In genomic region chr3:165642761-165643432, GRCh38 we compare ENCODE assay signal across 9 cellular contexts.
DNase-seq lines count a peak whose midpoint lies in the region; ATAC-seq and TF ChIP-seq lines count a peak whose summit lies in the region.
"Had no signal": no experiment of that assay in that cellular context is flagged by ENCODE, and none has a peak within 500 bp of the region (broad histone marks: within the 10 kb centered on the region; RNA-seq: fewer than 3 reads in every experiment).

No MANE protein-coding gene starts in this region.

- H3K4me3 ChIP-seq in GM23338 (no peak overlapping the region), PC-3 (ENCODE audit: low read length) (no peak overlapping the region), esophagus squamous epithelium (peak overlapping the region in 1 of 4 donors; percentile 33)
- H3K4me3 ChIP-seq: skin epidermis had no signal

- no peaks in the 10 kb centered on the region for H3K9me2 ChIP-seq in GM23338 (ENCODE audit: insufficient read depth)
- H3K9me2 ChIP-seq in PC-3 (replicated peaks; ENCODE audit: low read length), result no peaks in the 10 kb centered on the region

- H3K9me3 ChIP-seq in PC-3 (ENCODE audit: low read length) (no peaks in the 10 kb centered on the region), esophagus squamous epithelium (peaks cover 0 to 3% (median 0%) of the 10 kb centered on the region in 3 donors)

- ATAC-seq in GM23338 (no peak), PC-3 (peak; percentile 94), GM19395 (IDR thresholded peaks at IDR 0.05; ENCODE audit: unreplicated experiment) (no peak), HG03432 (IDR thresholded peaks at IDR 0.05; ENCODE audit: unreplicated experiment) (no peak), HG03342 (IDR thresholded peaks at IDR 0.05; ENCODE audit: unreplicated experiment) (no peak)

- no peak for TF ChIP-seq CTCF in GM23338 (conservative IDR thresholded peaks at IDR 0.05; ENCODE audit: low read depth in 2 of 2)
- TF ChIP-seq CTCF in PC-3 (conservative IDR thresholded peaks at IDR 0.05; ENCODE audit: low read depth, low read length), result no peak
- TF ChIP-seq CTCF in esophagus squamous epithelium (IDR thresholded peaks at IDR 0.05), result no peak

- H3K9me3 Mint-ChIP-seq in GM23338, result peaks cover 5% of the 10 kb centered on the region; the same call in 2 of the 3 replicates

- H4K20me1 ChIP-seq in GM23338 (replicated peaks; ENCODE audit: insufficient read depth) (no peaks in the 10 kb centered on the region), PC-3 (ENCODE audit: low read length) (no peaks in the 10 kb centered on the region)

- H3F3A ChIP-seq in GM23338 (replicated peaks; ENCODE audit: low read depth), result no peaks in the 10 kb centered on the region
- no peaks in the 10 kb centered on the region for H3F3A ChIP-seq in PC-3 (ENCODE audit: low read length, unreplicated experiment)

- no peaks in the 10 kb centered on the region for H3K4me1 Mint-ChIP-seq in GM23338

- H3K27ac ChIP-seq in GM23338 (ENCODE audit: low read depth) (no peak overlapping the region), PC-3 (ENCODE audit: low read length) (peak overlapping the region; percentile 78), esophagus squamous epithelium (peak overlapping the region in 3 of 4 donors; percentile 42 to 73 (median 65))
- H3K27ac ChIP-seq: skin epidermis had no signal

- H3K36me3 Mint-ChIP-seq in GM23338 (ENCODE audit: low read depth), result no peaks in the 10 kb centered on the region; the same call in 2 of the 3 replicates

- H3K27me3 ChIP-seq in GM23338 (ENCODE audit: insufficient read depth) (no peaks in the 10 kb centered on the region), PC-3 (ENCODE audit: low read length) (no peaks in the 10 kb centered on the region), esophagus squamous epithelium (no peaks in the 10 kb centered on the region)

- no peak for DNase-seq in GM23338 (ENCODE audit: low spot score)
- DNase-seq in PC-3, result peak; percentile 98
- DNase-seq in esophagus squamous epithelium (lab: John Stamatoyannopoulos, UW), result no peak
- DNase-seq in pulmonary artery endothelial cell (ENCODE audit: low read depth, low spot score), result peak; percentile 76
- no peak for DNase-seq in cortex of kidney (lab: John Stamatoyannopoulos, UW)

- CTCF ChIA-PET in PC-3 (lab: Charles Lee), result no interaction called here

- no peak for TF ChIP-seq POLR2A in esophagus squamous epithelium (IDR thresholded peaks at IDR 0.05)

- H3K4me1 ChIP-seq in GM23338 (ENCODE audit: insufficient read depth) (no peaks in the 10 kb centered on the region), PC-3 (ENCODE audit: insufficient read depth, low read length) (peaks cover 21% of the 10 kb centered on the region), esophagus squamous epithelium (peaks cover 0 to 12% (median 0%) of the 10 kb centered on the region in 3 donors)

- no peaks in the 10 kb centered on the region for H3K27me3 Mint-ChIP-seq in GM23338 (ENCODE audit: insufficient read depth, low read depth, poor library complexity)

- intact Hi-C loops in PC-3 (cut with micrococcal nuclease) (no loop called here), esophagus squamous epithelium (cut with DNase I) (no loop called here)

- no peak overlapping the region for H3K4me3 Mint-ChIP-seq in GM23338

- H3K9ac ChIP-seq in PC-3 (ENCODE audit: low read length), result peak overlapping the region; percentile 8; the same call in 1 of the 2 replicates

- POLR2A ChIA-PET in PC-3 (lab: Charles Lee; ENCODE audit: unreplicated experiment), result no interaction called here

- H2AFZ ChIP-seq in GM23338 (peak overlapping the region; percentile 43; the same call in 1 of the 2 replicates), PC-3 (ENCODE audit: low read length) (peak overlapping the region; percentile 60)

- no peak overlapping the region for H3K27ac Mint-ChIP-seq in GM23338

- H3K36me3 ChIP-seq in GM23338 (ENCODE audit: insufficient read depth) (no peaks in the 10 kb centered on the region), PC-3 (ENCODE audit: low read depth, low read length) (no peaks in the 10 kb centered on the region), esophagus squamous epithelium (no peaks in the 10 kb centered on the region)

- H3K4me2 ChIP-seq in GM23338 (no peak overlapping the region), PC-3 (ENCODE audit: low read length) (peak overlapping the region; percentile 58)

- BruUV-seq in PC-3 (replicated peaks; lab: Mats Ljungman, UMichigan), result no TSS peak

- no peaks in the 10 kb centered on the region for H3K79me2 ChIP-seq in GM23338 (replicated peaks; ENCODE audit: insufficient read depth)
- no peaks in the 10 kb centered on the region for H3K79me2 ChIP-seq in PC-3 (ENCODE audit: low read length)

- 11 to 24% methylated on average over 4 of the region's 4 CpGs for WGBS in esophagus squamous epithelium, 2 donors

TF ChIP-seq in GM23338, 12 proteins besides CTCF, POLR2A, EP300 and RAD21:
- no peak for TF ChIP-seq REST (IDR thresholded peaks at IDR 0.05; ENCODE audit: unreplicated experiment)
- no peak for TF ChIP-seq STAT1 (IDR thresholded peaks at IDR 0.05; ENCODE audit: unreplicated experiment)

Comparison
In these comparisons a context has a peak if more than half of its experiments do, and no peak if none do; other contexts are left out.
1. DNase-seq: peak in PC-3 (single experiment) and pulmonary artery endothelial cell (single experiment); none in GM23338 (single experiment), esophagus squamous epithelium (single experiment) and cortex of kidney (single experiment).